In genomic region chr6:32174416-32174815, GRCh38 we compare ENCODE assay signal across 14 cellular contexts. TPM values are rescaled to one million over a fixed set of nuclear protein-coding genes. Genes with fewer than 3 reads are reported as not detected.
DNase-seq lines count a peak whose midpoint lies in the region; FAIRE-seq and TF ChIP-seq lines count a peak whose summit lies in the region.
"Had no signal": no experiment of that assay in that cellular context is flagged by ENCODE, and none has a peak within 500 bp of the region (broad histone marks: within the 10 kb centered on the region; RNA-seq: fewer than 3 reads in every experiment).

No MANE protein-coding gene starts in this region.

- H3K27me3 ChIP-seq in H9 (ENCODE audit: insufficient read depth, low read length) (no peaks in the 10 kb centered on the region), keratinocyte (ENCODE audit: control insufficient read depth, extremely low read depth, insufficient read depth, low read length) (no peaks in the 10 kb centered on the region)
- H3K27me3 ChIP-seq: neutrophil, stomach had no signal

- peaks cover 36 to 46% of the 10 kb centered on the region in 2 experiments for H3K4me1 Mint-ChIP-seq in H9
- peaks cover 48% of the 10 kb centered on the region for H3K4me1 Mint-ChIP-seq in activated naive CD8-positive, alpha-beta T cell treated with anti-CD3 and anti-CD28 coated beads for 36 hours

- no peak overlapping the region; a peak in 1 of 7 replicates for H3K27ac Mint-ChIP-seq in H9
- H3K27ac Mint-ChIP-seq in activated naive CD8-positive, alpha-beta T cell treated with anti-CD3 and anti-CD28 coated beads for 36 hours = no peak overlapping the region

- H2BK15ac ChIP-seq in H9 (ENCODE audit: low read depth, low read length) = no peak overlapping the region

- H3K14ac ChIP-seq in H9 (ENCODE audit: insufficient read depth, low read length) = no peak overlapping the region

- no peaks in the 10 kb centered on the region for H3K9me3 ChIP-seq in H9 (ENCODE audit: control insufficient read depth, low read depth, low read length)
- no peaks in the 10 kb centered on the region for H3K9me3 ChIP-seq in keratinocyte (ENCODE audit: control insufficient read depth, low read depth, low read length)
- H3K9me3 ChIP-seq: neutrophil, stomach had no signal

- POLR2A ChIA-PET in AG04449 (lab: Yijun Ruan, JAX) = no interaction called here

- WGBS in H9 (ENCODE audit: extremely low coverage, insufficient read length, low lambda C conversion rate) = no CpG with 5 or more reads among the region's 1 CpG

- DNase-seq in AG04449 (ENCODE audit: low read depth, low spot score) (no peak), H9 (no peak), keratinocyte (ENCODE audit: low read depth, low spot score) (no peak), 8988T (no peak), dermis blood vessel endothelial cell (no peak), COR-L47 (lab: John Stamatoyannopoulos, UW) (no peak)
- no peak for DNase-seq in activated naive CD8-positive, alpha-beta T cell treated with anti-CD3 and anti-CD28 coated beads for 36 hours
- no peak for DNase-seq in activated CD4-positive, CD25-positive, alpha-beta regulatory T cell treated with anti-CD3 and anti-CD28 coated beads, Interleukin-2, amount 50 U/mL, for 72 hours
- DNase-seq: activated naive CD4-positive, alpha-beta T cell; effector CD4-positive, alpha-beta T cell; NCI-H2081 treated with DMSO at 0.1 percent for 48 hours; stomach had no signal

- H3K4me1 ChIP-seq in H9 (ENCODE audit: insufficient read depth, low read length) = peaks cover 7% of the 10 kb centered on the region
- peaks cover 48% of the 10 kb centered on the region for H3K4me1 ChIP-seq in keratinocyte (ENCODE audit: control insufficient read depth, extremely low read depth, insufficient read depth, low read length)

- H2BK12ac ChIP-seq in H9 (ENCODE audit: insufficient read length, low read depth, low read length) = no peak overlapping the region

- H3K9me1 ChIP-seq in keratinocyte (ENCODE audit: control insufficient read depth, extremely low read depth, insufficient read depth, low read length) = no peaks in the 10 kb centered on the region

- H3K23ac ChIP-seq in H9 (ENCODE audit: insufficient read length, low read depth, low read length) = no peak overlapping the region

- peak overlapping the region; percentile 83 to 86 for H3K4me3 Mint-ChIP-seq in H9
- H3K4me3 Mint-ChIP-seq in activated naive CD8-positive, alpha-beta T cell treated with anti-CD3 and anti-CD28 coated beads for 36 hours = peak overlapping the region; percentile 94

- no peak overlapping the region for H4K8ac ChIP-seq in H9 (replicated peaks; ENCODE audit: insufficient read length, low read depth, low read length)

- H3K18ac ChIP-seq in H9 (ENCODE audit: insufficient read length, low read depth, low read length) = no peak overlapping the region

- no peaks in the 10 kb centered on the region for H3K79me1 ChIP-seq in H9 (ENCODE audit: insufficient read depth, low read depth, low read length, poor library complexity, severe bottlenecking)

- H3K27ac ChIP-seq in H9 (ENCODE audit: insufficient read length, low read depth, low read length) = no peak overlapping the region
- H3K27ac ChIP-seq in keratinocyte (ENCODE audit: control insufficient read depth, insufficient read depth, low read length) = no peak overlapping the region
- H3K27ac ChIP-seq: neutrophil had no signal

- no peaks in the 10 kb centered on the region; a peak in 1 of 5 replicates for H3K9me3 Mint-ChIP-seq in H9
- no peaks in the 10 kb centered on the region for H3K9me3 Mint-ChIP-seq in activated naive CD8-positive, alpha-beta T cell treated with anti-CD3 and anti-CD28 coated beads for 36 hours

- TF ChIP-seq CTCF in AG04449 (IDR thresholded peaks at IDR 0.05; ENCODE audit: insufficient read depth, low read length, missing control alignments) = no peak
- no peak for TF ChIP-seq CTCF in H9 (conservative IDR thresholded peaks at IDR 0.05)
- TF ChIP-seq CTCF in keratinocyte (optimal IDR thresholded peaks at IDR 0.05 in 1 of 3, IDR thresholded peaks at IDR 0.05 in 1 of 3, conservative IDR thresholded peaks at IDR 0.05 in 1 of 3; ENCODE audit: extremely low read depth in 1 of 3, insufficient read depth in 2 of 3, low read length in 3 of 3) = no peak

- H2AFZ ChIP-seq in H9 (ENCODE audit: low read length) = no peak overlapping the region
- no peak overlapping the region for H2AFZ ChIP-seq in keratinocyte (ENCODE audit: control insufficient read depth, low read length)

- H3K4me3 ChIP-seq in AG04449 (ENCODE audit: low read depth, low read length) (peak overlapping the region; percentile 97), keratinocyte (ENCODE audit: control insufficient read depth in 2 of 3, extremely low read depth in 1 of 3, insufficient read depth in 2 of 3, low read depth in 1 of 3, low read length in 3 of 3) (no peak overlapping the region)

- no peak overlapping the region for H2BK20ac ChIP-seq in H9 (ENCODE audit: low read depth, low read length, poor library complexity, severe bottlenecking)

- H2AK5ac ChIP-seq in H9 (ENCODE audit: insufficient read length, low read length) = no peak overlapping the region

- no peaks in the 10 kb centered on the region for H4K20me1 ChIP-seq in H9 (ENCODE audit: control insufficient read depth, insufficient read depth, insufficient read length)
- no peaks in the 10 kb centered on the region for H4K20me1 ChIP-seq in keratinocyte (ENCODE audit: control insufficient read depth, extremely low read depth, insufficient read depth, low read length)

- peaks cover 22% of the 10 kb centered on the region for H3K23me2 ChIP-seq in H9 (ENCODE audit: insufficient read length, low read depth, low read length, poor library complexity, severe bottlenecking)

- H3T11ph ChIP-seq in H9 (ENCODE audit: low read length) = no peak overlapping the region

- no peaks in the 10 kb centered on the region for H3K27me3 Mint-ChIP-seq in H9 (ENCODE audit: low read depth)
- H3K27me3 Mint-ChIP-seq in activated naive CD8-positive, alpha-beta T cell treated with anti-CD3 and anti-CD28 coated beads for 36 hours = no peaks in the 10 kb centered on the region

- dilution Hi-C loops in keratinocyte (cut with MboI; ENCODE audit: extremely low pct_ligation_motif_present, low sequenced_read_pairs) = no loop called here

- no peak overlapping the region for H3K56ac ChIP-seq in H9 (ENCODE audit: insufficient read length, low read depth, low read length)

- no peak overlapping the region for H4K5ac ChIP-seq in H9 (ENCODE audit: insufficient read length, low read depth, low read length)

- H3K36me3 Mint-ChIP-seq in H9 (ENCODE audit: insufficient read depth in 1 of 3, low read depth in 3 of 3) = peaks cover 25 to 34% (median 34%) of the 10 kb centered on the region in 3 experiments; a peak in 6 of 7 replicates
- peaks cover 21% of the 10 kb centered on the region for H3K36me3 Mint-ChIP-seq in activated naive CD8-positive, alpha-beta T cell treated with anti-CD3 and anti-CD28 coated beads for 36 hours

- H3K36me3 ChIP-seq in keratinocyte (ENCODE audit: control insufficient read depth in 2 of 2, extremely low read depth in 1 of 2, insufficient read depth in 2 of 2, low read length in 2 of 2) = peaks cover 10 to 14% of the 10 kb centered on the region in 2 experiments

- H2BK120ac ChIP-seq in H9 (ENCODE audit: low read depth, low read length, poor library complexity, severe bottlenecking) = no peak overlapping the region

- FAIRE-seq in keratinocyte (lab: Jason Lieb, UNC) = no peak
- FAIRE-seq: GM12892 had no signal

- no peak overlapping the region for H4K91ac ChIP-seq in H9 (ENCODE audit: insufficient read length, low read depth, low read length)

- H3K4me2 ChIP-seq in H9 (ENCODE audit: insufficient read depth, insufficient read length, low read length) = peak overlapping the region; percentile 83
- H3K4me2 ChIP-seq in keratinocyte (ENCODE audit: control insufficient read depth, extremely low read depth, insufficient read depth, low read depth, low read length) = peak overlapping the region; percentile 96

- H3K9ac ChIP-seq in H9 (ENCODE audit: extremely low read depth, insufficient read length, low read length) (no peak overlapping the region), keratinocyte (ENCODE audit: control insufficient read depth, extremely low read depth, insufficient read depth, low read length) (no peak overlapping the region)

- H2BK5ac ChIP-seq in H9 (ENCODE audit: insufficient read length, low read length) = no peak overlapping the region

- peaks cover 18% of the 10 kb centered on the region; the same call in 1 of the 2 replicates for H3K79me2 ChIP-seq in H9 (ENCODE audit: insufficient read depth, low read length)
- H3K79me2 ChIP-seq in keratinocyte (ENCODE audit: control insufficient read depth, insufficient read depth, low read length) = peaks cover 30% of the 10 kb centered on the region

- no peak overlapping the region for H3K4ac ChIP-seq in H9 (ENCODE audit: low read depth, low read length)

- CTCF ChIA-PET in AG04449 (lab: Yijun Ruan, JAX) = no interaction called here

RNA-seq across cellular contexts. Expression of gene AGPAT1, which starts 1.5 kb away (rescaled TPM):
- total RNA-seq in H9 (2021) = 88.8 and 89.5 TPM in 2 replicates
- 10 to 100 TPM; 30.8 to 33.6 TPM for total RNA-seq in activated naive CD8-positive, alpha-beta T cell treated with anti-CD3 and anti-CD28 coated beads for 36 hours
- 46.4 to 85.1 TPM (median 54.7 TPM) in 3 replicates for polyA plus RNA-seq in keratinocyte
- 2.9 TPM for polyA plus RNA-seq in keratinocyte (2011; ENCODE audit: low read depth)
- polyA plus RNA-seq in keratinocyte (2011; cell fraction: cytosol; rRNA removed) = 85.0 and 105 TPM in 2 replicates
- 54.6 and 68.9 TPM in 2 replicates for polyA plus RNA-seq in keratinocyte (2011; cell fraction: nucleus; rRNA removed)
- polyA plus RNA-seq in keratinocyte (2012; ENCODE audit: low replicate concordance) = 32.3 and 71.2 TPM in 2 replicates
- 94.8 to 190 TPM (median 128 TPM) in 3 replicates for polyA minus RNA-seq in keratinocyte
- 142 TPM for polyA minus RNA-seq in keratinocyte (2011; cell fraction: cytosol; rRNA and poly(A)+ RNA removed)
- 26.9 and 27.6 TPM in 2 replicates for polyA minus RNA-seq in keratinocyte (2011; cell fraction: nucleus; rRNA and poly(A)+ RNA removed)
- total RNA-seq in dermis blood vessel endothelial cell = 9.5 and 22.2 TPM in 2 replicates

RNA-seq across cellular contexts. Expression of gene RNF5, which starts 3.8 kb away (rescaled TPM):
- total RNA-seq in H9 (2021) (116 and 126 TPM in 2 replicates), dermis blood vessel endothelial cell (31.6 and 53.1 TPM in 2 replicates)
- 10 to 100 TPM; 58.3 to 58.6 TPM for total RNA-seq in activated naive CD8-positive, alpha-beta T cell treated with anti-CD3 and anti-CD28 coated beads for 36 hours
- 29.6 to 43.2 TPM (median 33.2 TPM) in 3 replicates for polyA plus RNA-seq in keratinocyte
- polyA plus RNA-seq in keratinocyte (2011; ENCODE audit: low read depth) = 2.9 TPM
- polyA plus RNA-seq in keratinocyte (2011; cell fraction: cytosol; rRNA removed) = 36.8 and 37.5 TPM in 2 replicates
- 15.3 and 17.9 TPM in 2 replicates for polyA plus RNA-seq in keratinocyte (2011; cell fraction: nucleus; rRNA removed)
- polyA plus RNA-seq in keratinocyte (2012; ENCODE audit: low replicate concordance) = 35.1 and 39.4 TPM in 2 replicates
- polyA minus RNA-seq in keratinocyte = 15.1 to 20.0 TPM (median 16.7 TPM) in 3 replicates
- polyA minus RNA-seq in keratinocyte (2011; cell fraction: cytosol; rRNA and poly(A)+ RNA removed) = 15.0 TPM
- polyA minus RNA-seq in keratinocyte (2011; cell fraction: nucleus; rRNA and poly(A)+ RNA removed) = 4.0 and 7.0 TPM in 2 replicates

RNA-seq across cellular contexts. Expression of gene AGER, which starts 9.6 kb away (rescaled TPM):
- total RNA-seq in H9 (2021) (14.3 and 17.8 TPM in 2 replicates), dermis blood vessel endothelial cell (0.74 and 0.85 TPM in 2 replicates)
- total RNA-seq in activated naive CD8-positive, alpha-beta T cell treated with anti-CD3 and anti-CD28 coated beads for 36 hours = 10 to 100 TPM in 1 of 2 experiments, 1 to 10 TPM in 1; 9.6 to 11.5 TPM
- 2.0 to 2.4 TPM (median 2.4 TPM) in 3 replicates for polyA plus RNA-seq in keratinocyte
- 4.5 TPM for polyA plus RNA-seq in keratinocyte (2011; ENCODE audit: low read depth)
- polyA plus RNA-seq in keratinocyte (2011; cell fraction: cytosol; rRNA removed) = 0.70 and 0.80 TPM in 2 replicates
- polyA plus RNA-seq in keratinocyte (2011; cell fraction: nucleus; rRNA removed) = 7.7 and 8.1 TPM in 2 replicates
- polyA plus RNA-seq in keratinocyte (2012; ENCODE audit: low replicate concordance) = 2.3 and 4.0 TPM in 2 replicates
- polyA minus RNA-seq in keratinocyte = 0.33 to 1.3 TPM (median 0.56 TPM) in 3 replicates
- polyA minus RNA-seq in keratinocyte (2011; cell fraction: cytosol; rRNA and poly(A)+ RNA removed) = not detected
- polyA minus RNA-seq in keratinocyte (2011; cell fraction: nucleus; rRNA and poly(A)+ RNA removed) = 0.63 and 0.85 TPM in 2 replicates

RNA-seq across cellular contexts. Expression of gene EGFL8, which starts 10.0 kb away (rescaled TPM):
- total RNA-seq in H9 (2021) (20.8 and 27.2 TPM in 2 replicates), dermis blood vessel endothelial cell (1.3 and 2.7 TPM in 2 replicates)
- total RNA-seq in activated naive CD8-positive, alpha-beta T cell treated with anti-CD3 and anti-CD28 coated beads for 36 hours = 10 to 100 TPM; 12.8 to 14.0 TPM
- polyA plus RNA-seq in keratinocyte = 1.7 to 4.2 TPM (median 3.7 TPM) in 3 replicates
- 6.6 TPM for polyA plus RNA-seq in keratinocyte (2011; ENCODE audit: low read depth)
- 0.30 and 1.0 TPM in 2 replicates for polyA plus RNA-seq in keratinocyte (2011; cell fraction: cytosol; rRNA removed)
- polyA plus RNA-seq in keratinocyte (2011; cell fraction: nucleus; rRNA removed) = 13.1 and 13.7 TPM in 2 replicates
- 2.5 and 14.1 TPM in 2 replicates for polyA plus RNA-seq in keratinocyte (2012; ENCODE audit: low replicate concordance)
- 0.79 to 1.1 TPM in 2 of 3 replicates, not detected in the other for polyA minus RNA-seq in keratinocyte
- polyA minus RNA-seq in keratinocyte (2011; cell fraction: cytosol; rRNA and poly(A)+ RNA removed) = not detected
- 1.4 and 4.2 TPM in 2 replicates for polyA minus RNA-seq in keratinocyte (2011; cell fraction: nucleus; rRNA and poly(A)+ RNA removed)

RNA-seq across cellular contexts. Expression of gene PBX2, which starts 15.6 kb away (rescaled TPM):
- total RNA-seq in H9 (2021) (174 and 176 TPM in 2 replicates), dermis blood vessel endothelial cell (62.3 and 85.6 TPM in 2 replicates)
- total RNA-seq in activated naive CD8-positive, alpha-beta T cell treated with anti-CD3 and anti-CD28 coated beads for 36 hours = 10 to 100 TPM; 56.4 to 56.9 TPM
- 43.5 to 54.9 TPM (median 44.0 TPM) in 3 replicates for polyA plus RNA-seq in keratinocyte
- polyA plus RNA-seq in keratinocyte (2011; ENCODE audit: low read depth) = 8.7 TPM
- 28.3 and 36.2 TPM in 2 replicates for polyA plus RNA-seq in keratinocyte (2011; cell fraction: cytosol; rRNA removed)
- polyA plus RNA-seq in keratinocyte (2011; cell fraction: nucleus; rRNA removed) = 89.5 and 101 TPM in 2 replicates
- polyA plus RNA-seq in keratinocyte (2012; ENCODE audit: low replicate concordance) = 19.5 and 38.4 TPM in 2 replicates
- polyA minus RNA-seq in keratinocyte = 37.5 to 49.7 TPM (median 45.1 TPM) in 3 replicates
- 30.5 TPM for polyA minus RNA-seq in keratinocyte (2011; cell fraction: cytosol; rRNA and poly(A)+ RNA removed)
- polyA minus RNA-seq in keratinocyte (2011; cell fraction: nucleus; rRNA and poly(A)+ RNA removed) = 16.9 and 22.4 TPM in 2 replicates
